36 cellular contexts compared by ENCODE assay signal in the genomic region with DNA sequence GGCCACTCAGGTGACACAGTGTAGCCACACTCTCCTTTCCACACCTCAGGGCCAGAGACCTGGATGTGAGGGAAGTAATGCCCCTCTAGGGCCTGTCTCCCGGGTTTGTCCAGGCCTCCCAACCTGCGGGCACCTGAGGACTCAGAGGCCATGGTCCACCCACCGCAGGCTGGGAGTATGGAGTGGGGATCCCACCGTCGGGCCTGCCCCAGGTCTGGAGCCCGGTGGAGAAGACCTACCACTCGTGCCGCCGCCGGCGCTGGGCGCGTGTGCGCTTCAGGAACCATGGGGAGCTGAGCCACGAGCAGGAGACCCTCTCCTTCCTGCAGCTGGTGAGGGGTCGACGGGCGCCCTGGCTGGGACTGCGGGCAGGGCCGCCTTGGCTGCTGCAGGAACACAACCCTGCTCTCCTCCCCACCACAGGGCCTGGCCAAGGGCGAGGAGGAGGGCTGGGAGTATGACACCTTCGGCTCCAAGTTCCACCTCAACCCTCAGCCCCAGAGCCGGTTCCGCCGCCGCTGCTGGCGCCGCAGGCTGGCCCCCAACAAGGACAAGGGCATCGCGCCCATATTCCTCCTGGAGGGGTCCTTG. TPM values are rescaled to one million over a fixed set of nuclear protein-coding genes. Genes with fewer than 3 reads are reported as not detected.
"Had no signal": no experiment of that assay in that cellular context is flagged by ENCODE, and none has a peak within 500 bp of the region (broad histone marks: within the 10 kb centered on the region; RNA-seq: fewer than 3 reads in every experiment).

No MANE protein-coding gene starts in this region.

- H3K4me1 Mint-ChIP-seq: activated B cell treated with CpG ODN at 0.5 μM for 24 hours; activated naive CD4-positive, alpha-beta T cell treated with anti-CD3 and anti-CD28 coated beads, Interleukin-2, amount 10 ng/mL, durations not matched to agents 7 days and 5 days; activated naive CD8-positive, alpha-beta T cell treated with anti-CD3 and anti-CD28 coated beads, Interleukin-2, amount 50 U/mL, for 24 hours had no signal

- H3K27ac Mint-ChIP-seq: activated B cell treated with CpG ODN at 0.5 μM for 24 hours; activated CD4-positive, alpha-beta memory T cell treated with anti-CD3 and anti-CD28 coated beads for 36 hours; activated naive CD4-positive, alpha-beta T cell treated with anti-CD3 and anti-CD28 coated beads, Interleukin-2, amount 10 ng/mL, durations not matched to agents 7 days and 5 days; activated naive CD8-positive, alpha-beta T cell; activated naive CD8-positive, alpha-beta T cell treated with anti-CD3 and anti-CD28 coated beads, Interleukin-2, amount 50 U/mL, for 24 hours; brain had no signal

- DNase-seq: activated B cell treated with CpG ODN at 0.5 μM for 24 hours; activated CD4-positive, alpha-beta memory T cell treated with anti-CD3 and anti-CD28 coated beads for 36 hours; activated CD4-positive, alpha-beta T cell treated with anti-CD3 and anti-CD28 coated beads for 4 hours; activated CD4-positive, alpha-beta T cell treated with anti-CD3 and anti-CD28 coated beads, Interleukin-2, amount 50 U/mL, for 1 hour; activated CD4-positive, CD25-positive, alpha-beta regulatory T cell treated with anti-CD3 and anti-CD28 coated beads, Interleukin-2, amount 50 U/mL, for 72 hours; activated CD8-positive, alpha-beta memory T cell treated with anti-CD3 and anti-CD28 coated beads, Interleukin-2, amount 50 U/mL, for 4 hours; activated effector memory CD4-positive, alpha-beta T cell treated with Interleukin-2 at 50 U/mL for 16 hours; activated naive CD4-positive, alpha-beta T cell treated with anti-CD3 and anti-CD28 coated beads, Interleukin-2, amount 10 ng/mL, durations not matched to agents 7 days and 5 days; activated naive CD8-positive, alpha-beta T cell treated with anti-CD3 and anti-CD28 coated beads, Interleukin-2, amount 50 U/mL, for 24 hours; activated T-cell treated with anti-CD3 and anti-CD28 coated beads, Interleukin-2, amount 50 U/mL, for 48 hours; anterior cingulate cortex; central memory CD4-positive, alpha-beta T cell; MM.1S; MV-4-11; NCI-H1092; NCI-H1436 treated with DMSO at 0.1 percent for 48 hours; NCI-H1694 treated with DMSO at 0.1 percent for 48 hours; NCI-H2029; NCI-H510A; NCI-H526; NCI-H748 treated with DMSO at 0.1 percent for 48 hours; NK-92 treated with Interleukin-12 subunit alpha and Interleukin-12 subunit beta, amount 100 ng/mL, for 24 hours; PC-3; RPMI8226; SHP77 treated with DMSO at 0.1 percent for 48 hours; SK-N-SH; T-helper 2 cell; T-helper 9 cell had no signal

- ATAC-seq: activated naive CD8-positive, alpha-beta T cell treated with anti-CD3 and anti-CD28 coated beads, Interleukin-2, amount 50 U/mL, for 24 hours; PC-3 had no signal

- H3K36me3 Mint-ChIP-seq: activated CD4-positive, alpha-beta memory T cell treated with anti-CD3 and anti-CD28 coated beads for 36 hours; activated naive CD4-positive, alpha-beta T cell treated with anti-CD3 and anti-CD28 coated beads, Interleukin-2, amount 10 ng/mL, durations not matched to agents 7 days and 5 days; activated naive CD8-positive, alpha-beta T cell; brain had no signal

- H3K9me3 ChIP-seq: Peyer's patch, SJSA1, SK-N-SH had no signal

- FAIRE-seq: bronchial epithelial cell had no signal

- H3K27me3 ChIP-seq: Peyer's patch, SJSA1 had no signal

- H3K27me3 Mint-ChIP-seq: activated B cell treated with CpG ODN at 0.5 μM for 24 hours; activated CD4-positive, alpha-beta memory T cell treated with anti-CD3 and anti-CD28 coated beads for 36 hours; activated naive CD8-positive, alpha-beta T cell; activated naive CD8-positive, alpha-beta T cell treated with anti-CD3 and anti-CD28 coated beads, Interleukin-2, amount 50 U/mL, for 24 hours had no signal

- H3K36me3 ChIP-seq: Peyer's patch, SJSA1 had no signal

- H3K4me3 ChIP-seq: Peyer's patch, SJSA1 had no signal

- H3K9ac ChIP-seq: KMS-11, SK-N-SH had no signal

- H3K4me1 ChIP-seq: Peyer's patch, SJSA1 had no signal

- H3K9me3 Mint-ChIP-seq: activated B cell treated with CpG ODN at 0.5 μM for 24 hours; activated CD4-positive, alpha-beta memory T cell treated with anti-CD3 and anti-CD28 coated beads for 36 hours; activated naive CD4-positive, alpha-beta T cell treated with anti-CD3 and anti-CD28 coated beads, Interleukin-2, amount 10 ng/mL, durations not matched to agents 7 days and 5 days; activated naive CD8-positive, alpha-beta T cell treated with anti-CD3 and anti-CD28 coated beads, Interleukin-2, amount 50 U/mL, for 24 hours; brain had no signal

- H3K4me2 ChIP-seq: KMS-11, SK-N-SH had no signal

- H3K27ac ChIP-seq: KMS-11, Peyer's patch, SJSA1, VCaP had no signal

- H3K4me3 Mint-ChIP-seq: activated B cell treated with CpG ODN at 0.5 μM for 24 hours; activated CD4-positive, alpha-beta memory T cell treated with anti-CD3 and anti-CD28 coated beads for 36 hours; activated naive CD4-positive, alpha-beta T cell treated with anti-CD3 and anti-CD28 coated beads, Interleukin-2, amount 10 ng/mL, durations not matched to agents 7 days and 5 days; activated naive CD8-positive, alpha-beta T cell; activated naive CD8-positive, alpha-beta T cell treated with anti-CD3 and anti-CD28 coated beads, Interleukin-2, amount 50 U/mL, for 24 hours; brain had no signal

RNA-seq across cellular contexts. Expression of gene FER1L5, which starts 48.6 kb away (rescaled TPM):
- total RNA-seq: activated B cell treated with CpG ODN at 0.5 μM for 24 hours; activated CD4-positive, alpha-beta memory T cell treated with anti-CD3 and anti-CD28 coated beads for 36 hours; LHCN-M2; PC-3; Peyer's patch; SJSA1 had no signal
